In genomic region chr1:248593226-248593625, GRCh38 we compare ENCODE assay signal across 4 cellular contexts. TPM values are rescaled to one million over a fixed set of nuclear protein-coding genes. Genes with fewer than 3 reads are reported as not detected.
"Had no signal": no experiment of that assay in that cellular context is flagged by ENCODE, and none has a peak within 500 bp of the region (broad histone marks: within the 10 kb centered on the region; RNA-seq: fewer than 3 reads in every experiment).

No MANE protein-coding gene starts in this region.

- DNase-seq: GDM1, GF-D8 had no signal

- H3K4me3 ChIP-seq: GM12878 had no signal

RNA-seq across cellular contexts. Expression of gene OR2T10, which starts 4.3 kb away (rescaled TPM):
- total RNA-seq: G401, GM12878 had no signal
- polyA plus RNA-seq: GM12878 had no signal

RNA-seq across cellular contexts. Expression of gene OR2T34, which starts 18.7 kb away (rescaled TPM):
- total RNA-seq: G401 had no signal

RNA-seq across cellular contexts. Expression of gene OR2T29, which starts 30.7 kb away (rescaled TPM):
- total RNA-seq: G401 had no signal

RNA-seq across cellular contexts. Expression of gene OR2T11, which starts 41.7 kb away (rescaled TPM):
- total RNA-seq: G401, GM12878 had no signal
- polyA plus RNA-seq: GM12878 had no signal

RNA-seq across cellular contexts. Expression of gene OR2T35, which starts 51.9 kb away (rescaled TPM):
- total RNA-seq: G401 had no signal
